21 cellular contexts compared by ENCODE assay signal in the genomic region with DNA sequence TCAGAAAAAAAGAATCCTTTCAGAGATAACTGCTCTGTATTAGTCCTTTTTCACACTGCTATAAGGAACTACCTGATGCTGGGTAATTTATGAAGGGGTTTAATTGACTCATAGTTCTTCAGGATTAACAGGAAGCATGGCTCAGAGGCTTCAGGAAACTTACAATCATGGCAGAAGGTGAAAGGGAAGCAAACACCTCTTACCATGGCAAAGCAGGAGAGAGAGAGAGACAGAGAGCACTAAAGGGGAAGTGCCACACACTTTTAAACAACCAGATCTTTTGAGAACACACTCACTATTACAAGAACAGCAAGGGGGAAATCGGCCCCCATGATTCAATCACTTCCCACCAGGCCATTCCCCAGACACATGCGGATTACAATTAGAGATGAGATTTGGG.
"Had no signal": no experiment of that assay in that cellular context is flagged by ENCODE, and none has a peak within 500 bp of the region (broad histone marks: within the 10 kb centered on the region; RNA-seq: fewer than 3 reads in every experiment).

No MANE protein-coding gene starts in this region.

- H3K9me3 Mint-ChIP-seq: activated T-cell treated with anti-CD3 and anti-CD28 coated beads, Interleukin-2, amount 50 U/mL, for 72 hours; dendritic cell treated with granulocyte-macrophage colony-stimulating factor and Interleukin-4, amounts not matched to agents 40 ng/mL and 50 ng/mL, for 4 days; effector memory CD8-positive, alpha-beta T cell; natural killer cell treated with Interleukin-12 subunit alpha and Interleukin-12 subunit beta and Interleukin-15 and Interleukin-18, amount 100 ng/mL, for 72 hours had no signal

- H3K27ac Mint-ChIP-seq: activated T-cell treated with anti-CD3 and anti-CD28 coated beads, Interleukin-2, amount 50 U/mL, for 72 hours; dendritic cell treated with granulocyte-macrophage colony-stimulating factor and Interleukin-4, amounts not matched to agents 40 ng/mL and 50 ng/mL, for 4 days; effector memory CD8-positive, alpha-beta T cell; mesothelial cell of epicardium; natural killer cell treated with Interleukin-12 subunit alpha and Interleukin-12 subunit beta and Interleukin-15 and Interleukin-18, amount 100 ng/mL, for 72 hours had no signal

- H2AFZ ChIP-seq: hepatocyte had no signal

- H3K27me3 Mint-ChIP-seq: dendritic cell treated with granulocyte-macrophage colony-stimulating factor and Interleukin-4, amounts not matched to agents 40 ng/mL and 50 ng/mL, for 4 days had no signal

- H3K27ac ChIP-seq: ascending aorta, hepatocyte, neutrophil, thyroid gland, WERI-Rb-1 had no signal

- H3K4me2 ChIP-seq: hepatocyte had no signal

- H3K27me3 ChIP-seq: ascending aorta, hepatocyte, neutrophil, thyroid gland had no signal

- H3K36me3 Mint-ChIP-seq: mesothelial cell of epicardium; natural killer cell treated with Interleukin-12 subunit alpha and Interleukin-12 subunit beta and Interleukin-15 and Interleukin-18, amount 100 ng/mL, for 72 hours had no signal

- H3K9me3 ChIP-seq: neutrophil, thyroid gland had no signal

- H3K36me3 ChIP-seq: ascending aorta, neutrophil, thyroid gland, WERI-Rb-1 had no signal

- DNase-seq: activated CD4-positive, alpha-beta T cell treated with anti-CD3 and anti-CD28 coated beads for 1 hour; activated effector memory CD4-positive, alpha-beta T cell treated with anti-CD3 and anti-CD28 coated beads, Interleukin-2, amount 50 U/mL, for 16 hours; activated naive CD4-positive, alpha-beta T cell treated with anti-CD3 and anti-CD28 coated beads, Interleukin-2, amount 50 U/mL, for 16 hours; activated T-cell treated with anti-CD3 and anti-CD28 coated beads, Interleukin-2, amount 50 U/mL, for 72 hours; effector memory CD8-positive, alpha-beta T cell; foreskin fibroblast; stimulated activated CD4-positive, alpha-beta T cell treated with anti-CD3 and anti-CD28 coated beads, Interleukin-1b, Interleukin-23, amount 100 ng/mL, for 48 hours; stimulated activated CD8-positive, alpha-beta memory T cell treated with anti-CD3 and anti-CD28 coated beads, Interleukin-4, amount 100 ng/mL, for 48 hours; stimulated activated naive CD4-positive, alpha-beta T cell; T-helper 2 cell; thyroid gland; WERI-Rb-1 had no signal

- H3K79me2 ChIP-seq: hepatocyte had no signal

- H3K4me3 Mint-ChIP-seq: activated T-cell treated with anti-CD3 and anti-CD28 coated beads, Interleukin-2, amount 50 U/mL, for 72 hours; dendritic cell treated with granulocyte-macrophage colony-stimulating factor and Interleukin-4, amounts not matched to agents 40 ng/mL and 50 ng/mL, for 4 days; effector memory CD8-positive, alpha-beta T cell; mesothelial cell of epicardium; natural killer cell treated with Interleukin-12 subunit alpha and Interleukin-12 subunit beta and Interleukin-15 and Interleukin-18, amount 100 ng/mL, for 72 hours had no signal

- ATAC-seq: activated T-cell treated with anti-CD3 and anti-CD28 coated beads, Interleukin-2, amount 50 U/mL, for 72 hours; effector memory CD8-positive, alpha-beta T cell; left lobe of liver; natural killer cell treated with Interleukin-12 subunit alpha and Interleukin-12 subunit beta and Interleukin-15 and Interleukin-18, amount 100 ng/mL, for 72 hours; sciatic nerve had no signal

- H3K4me3 ChIP-seq: ascending aorta, hepatocyte, lung, thyroid gland had no signal

- H3K4me1 ChIP-seq: thyroid gland had no signal

- H3K4me1 Mint-ChIP-seq: mesothelial cell of epicardium had no signal
